2 cellular contexts compared by ENCODE assay signal in the genomic region with DNA sequence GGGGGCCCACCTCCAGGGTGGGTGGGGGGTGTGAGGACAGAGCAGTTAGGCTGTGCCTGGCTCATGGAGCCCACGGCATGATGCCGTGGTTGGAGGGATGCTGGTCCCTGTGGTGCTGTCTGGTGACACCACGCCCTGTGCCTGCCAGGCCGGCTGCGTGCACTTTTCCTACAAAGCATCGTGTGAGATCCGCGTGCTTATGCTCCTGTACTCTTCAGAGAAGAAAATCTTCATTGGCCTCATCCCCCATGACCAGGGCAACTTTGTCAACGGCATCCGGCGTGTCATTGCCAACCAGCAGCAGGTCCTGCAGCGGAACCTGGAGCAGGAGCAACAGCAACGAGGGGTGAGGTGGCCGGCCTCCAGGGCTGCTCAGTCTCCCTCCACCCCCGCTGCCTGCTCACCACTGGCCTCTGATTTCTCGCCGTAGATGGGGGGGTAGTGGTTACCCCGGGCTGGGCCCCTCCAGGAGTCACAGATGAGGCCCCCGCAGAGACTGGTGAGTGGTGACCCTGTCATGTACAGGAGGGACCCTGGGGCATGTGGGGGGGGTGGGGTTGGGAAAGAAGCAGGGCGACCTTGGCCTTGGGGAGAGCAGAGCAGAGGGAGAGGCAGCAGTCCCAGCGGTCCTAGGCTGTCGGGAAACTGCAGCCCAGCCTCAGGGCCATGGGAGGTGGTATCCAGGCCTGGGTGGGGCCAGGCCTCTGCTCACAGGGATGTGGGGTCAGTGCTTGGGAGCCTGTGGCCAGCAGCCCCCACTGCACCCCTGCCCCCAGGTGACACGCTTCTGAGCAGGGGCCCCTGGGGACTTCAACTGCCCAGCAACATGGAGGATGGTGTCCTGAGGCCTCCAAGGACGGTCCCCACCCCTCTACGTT.
TF ChIP-seq lines count a peak whose summit lies in the region.

No MANE protein-coding gene starts in this region.

TF ChIP-seq in A549, 52 proteins besides CTCF, POLR2A, EP300 and RAD21:
- TF ChIP-seq, protein P1, sequence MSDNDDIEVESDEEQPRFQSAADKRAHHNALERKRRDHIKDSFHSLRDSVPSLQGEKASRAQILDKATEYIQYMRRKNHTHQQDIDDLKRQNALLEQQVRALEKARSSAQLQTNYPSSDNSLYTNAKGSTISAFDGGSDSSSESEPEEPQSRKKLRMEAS (IDR thresholded peaks at IDR 0.05): peak; percentile 41; the same call in 1 of the 2 replicates
- TF ChIP-seq EHF (CRISPR knock-in tag; IDR thresholded peaks at IDR 0.05) (no peak), MYC (IDR thresholded peaks at IDR 0.05; ENCODE audit: borderline replicate concordance, low read length) (no peak), PHF8 (IDR thresholded peaks at IDR 0.05; ENCODE audit: borderline replicate concordance, low read depth) (no peak), ZNF302 (CRISPR knock-in tag; IDR thresholded peaks at IDR 0.05) (no peak), MAZ (IDR thresholded peaks at IDR 0.05; ENCODE audit: borderline replicate concordance, low read depth, low read length) (no peak), CHD4 (IDR thresholded peaks at IDR 0.05; ENCODE audit: borderline replicate concordance) (no peak), CBX8 (IDR thresholded peaks at IDR 0.05) (no peak), RARB (CRISPR knock-in tag; IDR thresholded peaks at IDR 0.05) (no peak)
- TF ChIP-seq, protein P2, sequence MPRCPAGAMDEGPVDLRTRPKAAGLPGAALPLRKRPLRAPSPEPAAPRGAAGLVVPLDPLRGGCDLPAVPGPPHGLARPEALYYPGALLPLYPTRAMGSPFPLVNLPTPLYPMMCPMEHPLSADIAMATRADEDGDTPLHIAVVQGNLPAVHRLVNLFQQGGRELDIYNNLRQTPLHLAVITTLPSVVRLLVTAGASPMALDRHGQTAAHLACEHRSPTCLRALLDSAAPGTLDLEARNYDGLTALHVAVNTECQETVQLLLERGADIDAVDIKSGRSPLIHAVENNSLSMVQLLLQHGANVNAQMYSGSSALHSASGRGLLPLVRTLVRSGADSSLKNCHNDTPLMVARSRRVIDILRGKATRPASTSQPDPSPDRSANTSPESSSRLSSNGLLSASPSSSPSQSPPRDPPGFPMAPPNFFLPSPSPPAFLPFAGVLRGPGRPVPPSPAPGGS (IDR thresholded peaks at IDR 0.05): 0 out of 3 replicates have a peak, but pooled peaks have one; percentile 17
- TF ChIP-seq, protein P3, sequence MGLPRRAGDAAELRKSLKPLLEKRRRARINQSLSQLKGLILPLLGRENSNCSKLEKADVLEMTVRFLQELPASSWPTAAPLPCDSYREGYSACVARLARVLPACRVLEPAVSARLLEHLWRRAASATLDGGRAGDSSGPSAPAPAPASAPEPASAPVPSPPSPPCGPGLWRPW (IDR thresholded peaks at IDR 0.05): no peak
- TF ChIP-seq, protein P4, sequence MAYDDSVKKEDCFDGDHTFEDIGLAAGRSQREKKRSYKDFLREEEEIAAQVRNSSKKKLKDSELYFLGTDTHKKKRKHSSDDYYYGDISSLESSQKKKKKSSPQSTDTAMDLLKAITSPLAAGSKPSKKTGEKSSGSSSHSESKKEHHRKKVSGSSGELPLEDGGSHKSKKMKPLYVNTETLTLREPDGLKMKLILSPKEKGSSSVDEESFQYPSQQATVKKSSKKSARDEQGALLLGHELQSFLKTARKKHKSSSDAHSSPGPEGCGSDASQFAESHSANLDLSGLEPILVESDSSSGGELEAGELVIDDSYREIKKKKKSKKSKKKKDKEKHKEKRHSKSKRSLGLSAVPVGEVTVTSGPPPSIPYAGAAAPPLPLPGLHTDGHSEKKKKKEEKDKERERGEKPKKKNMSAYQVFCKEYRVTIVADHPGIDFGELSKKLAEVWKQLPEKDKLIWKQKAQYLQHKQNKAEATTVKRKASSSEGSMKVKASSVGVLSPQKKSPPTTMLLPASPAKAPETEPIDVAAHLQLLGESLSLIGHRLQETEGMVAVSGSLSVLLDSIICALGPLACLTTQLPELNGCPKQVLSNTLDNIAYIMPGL (CRISPR knock-in tag; IDR thresholded peaks at IDR 0.05; ENCODE audit: borderline replicate concordance): no peak

TF ChIP-seq in neural cell, 6 proteins besides CTCF, POLR2A, EP300 and RAD21:
- TF ChIP-seq, protein P5, sequence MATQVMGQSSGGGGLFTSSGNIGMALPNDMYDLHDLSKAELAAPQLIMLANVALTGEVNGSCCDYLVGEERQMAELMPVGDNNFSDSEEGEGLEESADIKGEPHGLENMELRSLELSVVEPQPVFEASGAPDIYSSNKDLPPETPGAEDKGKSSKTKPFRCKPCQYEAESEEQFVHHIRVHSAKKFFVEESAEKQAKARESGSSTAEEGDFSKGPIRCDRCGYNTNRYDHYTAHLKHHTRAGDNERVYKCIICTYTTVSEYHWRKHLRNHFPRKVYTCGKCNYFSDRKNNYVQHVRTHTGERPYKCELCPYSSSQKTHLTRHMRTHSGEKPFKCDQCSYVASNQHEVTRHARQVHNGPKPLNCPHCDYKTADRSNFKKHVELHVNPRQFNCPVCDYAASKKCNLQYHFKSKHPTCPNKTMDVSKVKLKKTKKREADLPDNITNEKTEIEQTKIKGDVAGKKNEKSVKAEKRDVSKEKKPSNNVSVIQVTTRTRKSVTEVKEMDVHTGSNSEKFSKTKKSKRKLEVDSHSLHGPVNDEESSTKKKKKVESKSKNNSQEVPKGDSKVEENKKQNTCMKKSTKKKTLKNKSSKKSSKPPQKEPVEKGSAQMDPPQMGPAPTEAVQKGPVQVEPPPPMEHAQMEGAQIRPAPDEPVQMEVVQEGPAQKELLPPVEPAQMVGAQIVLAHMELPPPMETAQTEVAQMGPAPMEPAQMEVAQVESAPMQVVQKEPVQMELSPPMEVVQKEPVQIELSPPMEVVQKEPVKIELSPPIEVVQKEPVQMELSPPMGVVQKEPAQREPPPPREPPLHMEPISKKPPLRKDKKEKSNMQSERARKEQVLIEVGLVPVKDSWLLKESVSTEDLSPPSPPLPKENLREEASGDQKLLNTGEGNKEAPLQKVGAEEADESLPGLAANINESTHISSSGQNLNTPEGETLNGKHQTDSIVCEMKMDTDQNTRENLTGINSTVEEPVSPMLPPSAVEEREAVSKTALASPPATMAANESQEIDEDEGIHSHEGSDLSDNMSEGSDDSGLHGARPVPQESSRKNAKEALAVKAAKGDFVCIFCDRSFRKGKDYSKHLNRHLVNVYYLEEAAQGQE (IDR thresholded peaks at IDR 0.05; ENCODE audit: borderline replicate concordance): no peak
- TF ChIP-seq MXI1 (conservative IDR thresholded peaks at IDR 0.05; ENCODE audit: poor library complexity, severe bottlenecking): no peak
- TF ChIP-seq POLR2AphosphoS5 (IDR thresholded peaks at IDR 0.05): peak; percentile 10
